In the genomic region with DNA sequence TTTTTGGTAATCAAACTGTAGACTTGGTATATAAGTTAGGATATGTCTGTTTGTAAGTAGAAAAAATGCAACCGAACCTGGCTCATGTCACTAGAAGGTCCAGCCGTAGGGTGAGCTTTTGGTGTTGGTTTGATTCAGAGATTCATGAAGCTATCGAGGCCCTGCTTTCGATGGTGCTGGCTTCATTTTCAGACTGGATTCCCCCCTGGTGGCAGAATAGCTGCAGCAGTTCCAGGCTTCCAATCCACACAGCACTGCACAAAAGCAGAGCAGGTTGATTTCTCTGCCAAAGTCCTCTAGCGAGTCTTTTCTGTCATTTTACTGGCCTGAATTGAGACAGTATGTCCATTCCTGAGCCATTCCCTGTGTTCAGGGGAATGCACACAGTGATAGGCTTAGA, we compare ENCODE assay signal across 8 cellular contexts. TPM values are rescaled to one million over a fixed set of nuclear protein-coding genes. Genes with fewer than 3 reads are reported as not detected.
DNase-seq lines count a peak whose midpoint lies in the region; ATAC-seq, FAIRE-seq and TF ChIP-seq lines count a peak whose summit lies in the region.

No MANE protein-coding gene starts in this region.

- peaks cover 28 to 29% of the 10 kb centered on the region in 2 donors for H3K4me1 Mint-ChIP-seq in natural killer cell

- peak; percentile 33 for FAIRE-seq in colon (lab: Jason Lieb, UNC)

- H3K9me3 ChIP-seq in OCI-LY7 (ENCODE audit: low read length), result no peaks in the 10 kb centered on the region

- no peak overlapping the region for H3K4me2 ChIP-seq in OCI-LY7 (ENCODE audit: low read length)

- POLR2A ChIA-PET in OCI-LY7 (lab: Charles Lee), result interaction anchor here (0.7 to 1.7 kb wide), 2 partner anchors 35 to 711 kb away, joined by 3 to 8 read pairs; no protein-coding TSS in a partner anchor

- DNase-seq in GM12865 (ENCODE audit: low read depth), result peak; percentile 52
- no peak for DNase-seq in OCI-LY7 (ENCODE audit: low spot score)
- no peak for DNase-seq in natural killer cell
- no peak for DNase-seq in NCI-H524 (lab: John Stamatoyannopoulos, UW)
- no peak for DNase-seq in NCI-H2171 treated with DMSO at 0.1 percent for 48 hours (lab: John Stamatoyannopoulos, UW)

- H3K27me3 Mint-ChIP-seq in natural killer cell (ENCODE audit: low read depth in 2 of 2), result no peaks in the 10 kb centered on the region

- no peaks in the 10 kb centered on the region for H3K79me2 ChIP-seq in OCI-LY7 (ENCODE audit: insufficient read depth, low read depth, low read length)

- H3K36me3 Mint-ChIP-seq in natural killer cell, result no peaks in the 10 kb centered on the region

- intact Hi-C loops in OCI-LY7 (cut with micrococcal nuclease; ENCODE audit: unreplicated experiment) (no loop called here), natural killer cell (cut with micrococcal nuclease) (no loop called here)

- H4K20me1 ChIP-seq in OCI-LY7 (ENCODE audit: insufficient read depth, low read length), result no peaks in the 10 kb centered on the region

- no TSS peak for BruUV-seq in OCI-LY7 (replicated peaks; lab: Mats Ljungman, UMichigan)

- H3K4me3 Mint-ChIP-seq in natural killer cell, result peak overlapping the region; percentile 55

- H3K9me2 ChIP-seq in OCI-LY7 (ENCODE audit: insufficient read depth, low read length), result no peaks in the 10 kb centered on the region

- H3K36me3 ChIP-seq in OCI-LY7 (ENCODE audit: insufficient read depth, low read length), result peaks cover 5% of the 10 kb centered on the region

- no peak overlapping the region for H2AFZ ChIP-seq in OCI-LY7 (ENCODE audit: low read length)

- no peak overlapping the region for H3K4me3 ChIP-seq in GM12865 (ENCODE audit: low read depth, low read length)
- no peak overlapping the region for H3K4me3 ChIP-seq in OCI-LY7 (ENCODE audit: low read depth, low read length, poor library complexity, severe bottlenecking)

- TF ChIP-seq CTCF in GM12865 (IDR thresholded peaks at IDR 0.05; ENCODE audit: insufficient read depth, low read depth, low read length, missing control alignments), result peak; percentile 25
- peak; percentile 29; the same call in 1 of the 2 replicates for TF ChIP-seq CTCF in OCI-LY7 (conservative IDR thresholded peaks at IDR 0.05; ENCODE audit: low read length)
- TF ChIP-seq CTCF in natural killer cell (IDR thresholded peaks at IDR 0.05), result no peak

- CTCF ChIA-PET in OCI-LY7 (lab: Charles Lee; ENCODE audit: unreplicated experiment), result interaction anchor here (0.5 to 0.8 kb wide), 2 partner anchors 102 to 128 kb away, joined by 3 read pairs; no protein-coding TSS in a partner anchor

- peak overlapping the region; percentile 73 to 83 for H3K27ac Mint-ChIP-seq in natural killer cell

- H3K27ac ChIP-seq in OCI-LY7 (ENCODE audit: low read depth, low read length, poor library complexity, severe bottlenecking), result no peak overlapping the region

- H3K4me1 ChIP-seq in OCI-LY7 (ENCODE audit: insufficient read depth, low read length, poor library complexity, severe bottlenecking), result peaks cover 7% of the 10 kb centered on the region

- peak in 2 of 3 donors; percentile 37 to 39 for ATAC-seq in natural killer cell
- ATAC-seq in HG02852 (IDR thresholded peaks at IDR 0.05; ENCODE audit: unreplicated experiment), result no peak
- ATAC-seq in HG03457 (IDR thresholded peaks at IDR 0.05; ENCODE audit: unreplicated experiment), result no peak

- no peaks in the 10 kb centered on the region for H3K9me3 Mint-ChIP-seq in natural killer cell

RNA-seq across cellular contexts. Expression of a gene that starts 33.1 kb away (rescaled TPM):
- 22.6 and 24.5 TPM in 2 replicates for total RNA-seq in OCI-LY7 (2014; rRNA removed; shearing (Covaris generic))
- total RNA-seq in OCI-LY7 (2022) (32.2 and 35.1 TPM in 2 replicates), natural killer cell (10 to 100 TPM; 21.9 to 30.9 (median 28.1) TPM)

Comparison
In these comparisons a context has a peak if more than half of its experiments do, and no peak if none do; other contexts are left out.
1. ATAC-seq: peak in natural killer cell (2 of 3); none in HG02852 (single experiment) and HG03457 (single experiment).